ENCODE assay signal across 1 cellular context in genomic region chr2:11292464-11293255, GRCh38.
TF ChIP-seq lines count a peak whose summit lies in the region.

No MANE protein-coding gene starts in this region.

TF ChIP-seq in K562, 482 proteins besides CTCF, POLR2A, EP300 and RAD21 (continued from another document):
- no peak for TF ChIP-seq ZFP1 (CRISPR knock-in tag; IDR thresholded peaks at IDR 0.05)
- TF ChIP-seq TRIM28 (IDR thresholded peaks at IDR 0.05) = peak; percentile 53; the same call in 1 of the 2 replicates
- no peak for TF ChIP-seq PKNOX1 (IDR thresholded peaks at IDR 0.05)
- no peak for TF ChIP-seq GTF2B (IDR thresholded peaks at IDR 0.05; ENCODE audit: extremely low read depth, insufficient read length)
- TF ChIP-seq ZNF431 (CRISPR knock-in tag; IDR thresholded peaks at IDR 0.05) = no peak
- TF ChIP-seq FOXK2 (conservative IDR thresholded peaks at IDR 0.05 in 1 of 2, IDR thresholded peaks at IDR 0.05 in 1 of 2; ENCODE audit: low read depth in 2 of 2) = peak; percentile 30 to 37; a peak in 1 of 4 replicates
- peak; percentile 78 for TF ChIP-seq ATF3 (IDR thresholded peaks at IDR 0.05)
- no peak for TF ChIP-seq ATF3 (CRISPR knock-in tag; conservative IDR thresholded peaks at IDR 0.05)
- no peak for TF ChIP-seq DMBX1 (CRISPR knock-in tag; IDR thresholded peaks at IDR 0.05; ENCODE audit: borderline replicate concordance)
- TF ChIP-seq SAFB (IDR thresholded peaks at IDR 0.05; ENCODE audit: borderline replicate concordance, low read depth, low read length) = no peak
- TF ChIP-seq HMG20B (CRISPR knock-in tag; IDR thresholded peaks at IDR 0.05) = no peak
- TF ChIP-seq ZNF316 (IDR thresholded peaks at IDR 0.05) = 0 out of 2 replicates have a peak, but pooled peaks have one; percentile 52
- no peak for TF ChIP-seq MLLT1 (IDR thresholded peaks at IDR 0.05)
- TF ChIP-seq JUNB (CRISPR knock-in tag; conservative IDR thresholded peaks at IDR 0.05) = no peak
- TF ChIP-seq ETV1 (tag; conservative IDR thresholded peaks at IDR 0.05; ENCODE audit: low read depth) = 0 out of 2 replicates have a peak, but pooled peaks have one; percentile 13
- no peak for TF ChIP-seq RBM14 (IDR thresholded peaks at IDR 0.05; ENCODE audit: borderline replicate concordance, insufficient read depth, low read depth, low read length)
- no peak for TF ChIP-seq ZNF584 (CRISPR knock-in tag; IDR thresholded peaks at IDR 0.05; ENCODE audit: low read depth)
- TF ChIP-seq MTF1 (CRISPR knock-in tag; IDR thresholded peaks at IDR 0.05; ENCODE audit: borderline replicate concordance) = no peak
- TF ChIP-seq ZBTB1 (CRISPR knock-in tag; IDR thresholded peaks at IDR 0.05; ENCODE audit: borderline replicate concordance, low read depth) = no peak
- no peak for TF ChIP-seq ZNF511 (CRISPR knock-in tag; IDR thresholded peaks at IDR 0.05)
